ENCODE assay signal across 2 cellular contexts in the genomic region with DNA sequence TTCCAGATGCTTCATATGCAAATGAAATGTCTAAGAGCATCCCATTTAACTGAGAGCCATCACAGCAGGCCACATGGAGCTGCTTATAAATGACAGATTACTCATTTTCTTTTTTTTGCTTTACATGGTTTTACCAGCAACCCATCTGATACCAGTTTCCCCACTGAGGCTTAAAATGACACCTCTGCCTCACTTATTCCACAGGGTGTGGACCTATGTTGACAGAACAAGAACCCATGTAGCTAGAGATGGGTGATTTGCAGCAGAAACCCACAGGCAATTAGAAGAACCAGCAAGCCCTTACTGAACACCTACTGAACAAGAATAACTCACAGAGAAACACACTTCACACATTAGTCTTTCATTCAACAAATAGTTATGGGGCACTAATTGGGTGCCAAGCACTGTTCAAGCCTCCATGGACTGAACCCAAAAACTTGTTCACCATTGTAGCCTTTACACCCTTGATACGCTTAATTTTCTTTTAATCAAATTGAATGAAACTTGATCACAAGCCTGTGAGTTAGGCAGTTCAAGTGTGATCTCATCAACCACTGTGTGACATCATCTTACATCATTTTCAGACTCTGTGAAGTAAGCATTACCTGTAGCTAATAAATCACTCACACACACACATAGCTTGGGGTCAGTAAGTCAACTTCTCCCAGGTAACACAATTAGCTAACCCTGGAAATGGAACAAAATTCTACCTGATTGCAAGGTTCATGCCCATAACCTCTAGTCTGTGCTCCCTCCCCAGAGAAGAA.
TF ChIP-seq lines count a peak whose summit lies in the region.

No MANE protein-coding gene starts in this region.

TF ChIP-seq in GM23338, 12 proteins besides CTCF, POLR2A, EP300 and RAD21:
- TF ChIP-seq CREB1 (CRISPR knock-in tag; IDR thresholded peaks at IDR 0.05; ENCODE audit: low read depth) (peak; percentile 73), EZH2 (IDR thresholded peaks at IDR 0.05; ENCODE audit: low read depth, unreplicated experiment) (no peak)

TF ChIP-seq in endothelial cell of umbilical vein, 7 proteins besides CTCF, POLR2A, EP300 and RAD21:
- TF ChIP-seq POLR2AphosphoS5 (IDR thresholded peaks at IDR 0.05; ENCODE audit: insufficient read depth, low read depth, low read length) (no peak), EZH2 (IDR thresholded peaks at IDR 0.05; ENCODE audit: borderline replicate concordance, low read depth, low read length, severe bottlenecking) (no peak), GATA2 (IDR thresholded peaks at IDR 0.05; ENCODE audit: insufficient read depth, insufficient read length, low read depth, low read length) (no peak), MYC (IDR thresholded peaks at IDR 0.05; ENCODE audit: low read depth, low read length) (no peak), JUN (IDR thresholded peaks at IDR 0.05; ENCODE audit: borderline replicate concordance, insufficient read depth, insufficient read length, low read depth) (no peak), FOS (IDR thresholded peaks at IDR 0.05; ENCODE audit: borderline replicate concordance, insufficient read depth, low read length) (no peak)
- TF ChIP-seq, protein P1, sequence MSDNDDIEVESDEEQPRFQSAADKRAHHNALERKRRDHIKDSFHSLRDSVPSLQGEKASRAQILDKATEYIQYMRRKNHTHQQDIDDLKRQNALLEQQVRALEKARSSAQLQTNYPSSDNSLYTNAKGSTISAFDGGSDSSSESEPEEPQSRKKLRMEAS (IDR thresholded peaks at IDR 0.05; ENCODE audit: insufficient read depth, insufficient read length) = no peak
